18 cellular contexts compared by ENCODE assay signal in genomic region chr12:48828293-48828692, GRCh38. TPM values are rescaled to one million over a fixed set of nuclear protein-coding genes. Genes with fewer than 3 reads are reported as not detected.
A peak's percentile ranks its signal among the peaks of the same experiment; 100 is the strongest.
DNase-seq lines count a peak whose midpoint lies in the region; ATAC-seq, FAIRE-seq and TF ChIP-seq lines count a peak whose summit lies in the region.
"Had no signal": no experiment of that assay in that cellular context is flagged by ENCODE, and none has a peak within 500 bp of the region (broad histone marks: within the 10 kb centered on the region; RNA-seq: fewer than 3 reads in every experiment).

No MANE protein-coding gene starts in this region.

- H3K9me1 ChIP-seq in endothelial cell of umbilical vein (replicated peaks; ENCODE audit: control insufficient read depth, extremely low read depth, insufficient read depth, low read length), result no peaks in the 10 kb centered on the region

- H3K27me3 Mint-ChIP-seq in progenitor cell of endocrine pancreas, result no peaks in the 10 kb centered on the region

- peaks cover 36% of the 10 kb centered on the region for H3K36me3 ChIP-seq in PC-3 (ENCODE audit: low read depth, low read length)
- H3K36me3 ChIP-seq in endothelial cell of umbilical vein (ENCODE audit: control insufficient read depth in 2 of 2, extremely low read depth in 1 of 2, insufficient read depth in 2 of 2, low read length in 2 of 2), result peaks cover 15 to 82% of the 10 kb centered on the region in 2 experiments

- no peaks in the 10 kb centered on the region for H3K4me1 Mint-ChIP-seq in progenitor cell of endocrine pancreas (ENCODE audit: low read depth)

- DNase-seq in G401 (ENCODE audit: low spot score) (peak; percentile 69), PC-3 (no peak), endothelial cell of umbilical vein (ENCODE audit: low read depth, low spot score) (no peak), progenitor cell of endocrine pancreas (ENCODE audit: low spot score, unreplicated experiment) (no peak), NCI-H1436 (lab: John Stamatoyannopoulos, UW) (no peak), DMS53 treated with DMSO at 0.1 percent for 48 hours (lab: John Stamatoyannopoulos, UW; ENCODE audit: unreplicated experiment) (no peak)
- DNase-seq: ACHN, AML-193, DMS53, KG1, NCI-H1417 treated with DMSO at 0.1 percent for 48 hours, NCI-H2029, NCI-H2171 treated with DMSO at 0.1 percent for 48 hours, NCI-H510A treated with DMSO at 0.1 percent for 48 hours, SHP77 had no signal

- TF ChIP-seq CTCF in PC-3 (conservative IDR thresholded peaks at IDR 0.05; ENCODE audit: low read depth, low read length), result no peak
- no peak for TF ChIP-seq CTCF in endothelial cell of umbilical vein (IDR thresholded peaks at IDR 0.05; ENCODE audit: extremely low read depth in 1 of 2, insufficient read depth in 1 of 2, low read depth in 1 of 2, low read length in 2 of 2)
- no peak for TF ChIP-seq CTCF in progenitor cell of endocrine pancreas (IDR thresholded peaks at IDR 0.05; ENCODE audit: unreplicated experiment)

- TF ChIP-seq POLR2A in endothelial cell of umbilical vein (IDR thresholded peaks at IDR 0.05; ENCODE audit: low read depth, low read length), result no peak

- peaks cover 20% of the 10 kb centered on the region for H3K36me3 Mint-ChIP-seq in progenitor cell of endocrine pancreas (ENCODE audit: insufficient read depth)

- CTCF ChIA-PET in PC-3 (lab: Charles Lee) (no interaction called here), endothelial cell of umbilical vein (lab: Charles Lee) (interaction anchor here (0.9 to 1.6 kb wide), 3 partner anchors 25 to 76 kb away, joined by 3 to 5 read pairs (median 4); a partner anchor contains a TSS)

- no peaks in the 10 kb centered on the region for H3K9me3 ChIP-seq in PC-3 (ENCODE audit: low read length)
- no peaks in the 10 kb centered on the region for H3K9me3 ChIP-seq in endothelial cell of umbilical vein (replicated peaks; ENCODE audit: control insufficient read depth, insufficient read depth, low read length)

- H3K27me3 ChIP-seq in PC-3 (ENCODE audit: low read length), result no peaks in the 10 kb centered on the region
- no peaks in the 10 kb centered on the region for H3K27me3 ChIP-seq in endothelial cell of umbilical vein (ENCODE audit: control insufficient read depth in 2 of 2, insufficient read depth in 2 of 2, low read length in 2 of 2)

- H3K79me2 ChIP-seq in PC-3 (ENCODE audit: low read length) (no peaks in the 10 kb centered on the region), endothelial cell of umbilical vein (ENCODE audit: control insufficient read depth, insufficient read depth, low read length) (no peaks in the 10 kb centered on the region)

- BruUV-seq in PC-3 (replicated peaks; lab: Mats Ljungman, UMichigan), result TSS peak; percentile 31
- BruUV-seq in endothelial cell of umbilical vein (replicated peaks; lab: Mats Ljungman, UMichigan), result TSS peak; percentile 35

- no peak overlapping the region for H3K4me3 Mint-ChIP-seq in progenitor cell of endocrine pancreas (ENCODE audit: low read depth)
- H3K4me3 Mint-ChIP-seq: CD14-positive monocyte had no signal

- no peaks in the 10 kb centered on the region for H3K9me2 ChIP-seq in PC-3 (replicated peaks; ENCODE audit: low read length)

- H3K27ac Mint-ChIP-seq in progenitor cell of endocrine pancreas, result peak overlapping the region; percentile 79

- in situ Hi-C loops in G401 (cut with HindIII; ENCODE audit: low sequenced_read_pairs), result no loop called here

- H4K20me1 ChIP-seq in PC-3 (ENCODE audit: low read length) (no peaks in the 10 kb centered on the region), endothelial cell of umbilical vein (replicated peaks; ENCODE audit: control insufficient read depth, extremely low read depth, insufficient read depth, low read length) (no peaks in the 10 kb centered on the region)

- no peaks in the 10 kb centered on the region for H3K9me3 Mint-ChIP-seq in progenitor cell of endocrine pancreas (ENCODE audit: low read depth)
- H3K9me3 Mint-ChIP-seq: CD14-positive monocyte had no signal

- H3K9ac ChIP-seq in PC-3 (ENCODE audit: low read length), result no peak overlapping the region
- no peak overlapping the region for H3K9ac ChIP-seq in endothelial cell of umbilical vein (replicated peaks; ENCODE audit: extremely low read depth, insufficient read depth, low read length)

- FAIRE-seq in endothelial cell of umbilical vein (lab: Jason Lieb, UNC), result no peak
- FAIRE-seq: RCC 7860 had no signal

- POLR2A ChIA-PET in PC-3 (lab: Charles Lee; ENCODE audit: unreplicated experiment), result no interaction called here
- POLR2A ChIA-PET in endothelial cell of umbilical vein (lab: Charles Lee), result no interaction called here

- no peak overlapping the region for H3K4me2 ChIP-seq in PC-3 (ENCODE audit: low read length)
- no peak overlapping the region for H3K4me2 ChIP-seq in endothelial cell of umbilical vein (ENCODE audit: insufficient read depth, low read length)

- no peaks in the 10 kb centered on the region for H3K4me1 ChIP-seq in PC-3 (ENCODE audit: insufficient read depth, low read length)
- H3K4me1 ChIP-seq in endothelial cell of umbilical vein (ENCODE audit: control insufficient read depth, extremely low read depth, insufficient read depth, low read length), result no peaks in the 10 kb centered on the region

- H3F3A ChIP-seq in PC-3 (ENCODE audit: low read length, unreplicated experiment), result no peaks in the 10 kb centered on the region

- H2AFZ ChIP-seq in PC-3 (ENCODE audit: low read length) (no peak overlapping the region), endothelial cell of umbilical vein (ENCODE audit: low read depth, low read length) (no peak overlapping the region)

- no peak overlapping the region for H3K27ac ChIP-seq in PC-3 (ENCODE audit: low read length)
- no peak overlapping the region for H3K27ac ChIP-seq in endothelial cell of umbilical vein (ENCODE audit: insufficient read depth, low read depth, low read length)

- intact Hi-C loops in PC-3 (cut with micrococcal nuclease), result no loop called here
- intact Hi-C loops in endothelial cell of umbilical vein (cut with micrococcal nuclease), result no loop called here

- no peak overlapping the region for H3K4me3 ChIP-seq in PC-3 (ENCODE audit: low read length)
- H3K4me3 ChIP-seq in endothelial cell of umbilical vein (replicated peaks in 1 of 3; ENCODE audit: insufficient read depth in 1 of 3, low read depth in 1 of 3, low read length in 3 of 3), result no peak overlapping the region

- peak; percentile 23 for ATAC-seq in PC-3
- ATAC-seq in GM21528 (IDR thresholded peaks at IDR 0.05; ENCODE audit: low FRiP score, unreplicated experiment), result no peak

- dilution Hi-C loops in endothelial cell of umbilical vein (cut with MboI; ENCODE audit: extremely low pct_ligation_motif_present, low sequenced_read_pairs), result no loop called here

RNA-seq across cellular contexts. Expression of gene CACNB3, which starts 10.0 kb away (rescaled TPM):
- total RNA-seq in G401 (2014; rRNA removed; shearing (Covaris generic)), result 2.9 and 17.2 TPM in 2 replicates
- 21.4 and 32.9 TPM in 2 replicates for total RNA-seq in PC-3 (2014; rRNA removed)
- total RNA-seq in endothelial cell of umbilical vein, result 61.8 and 64.2 TPM in 2 replicates
- 37.4 and 46.1 TPM in 2 replicates for polyA plus RNA-seq in endothelial cell of umbilical vein
- polyA plus RNA-seq in endothelial cell of umbilical vein (2011; cell fraction: cytosol; rRNA removed), result 30.0 and 36.5 TPM in 2 replicates
- polyA plus RNA-seq in endothelial cell of umbilical vein (2011; cell fraction: nucleus; rRNA removed), result 156 and 189 TPM in 2 replicates
- 66.0 and 66.8 TPM in 2 replicates for polyA plus RNA-seq in endothelial cell of umbilical vein (2012)
- polyA minus RNA-seq in endothelial cell of umbilical vein, result 37.7 and 48.5 TPM in 2 replicates
- polyA minus RNA-seq in endothelial cell of umbilical vein (2011; cell fraction: cytosol; rRNA and poly(A)+ RNA removed), result 5.2 TPM
- 32.0 and 33.8 TPM in 2 replicates for polyA minus RNA-seq in endothelial cell of umbilical vein (2011; cell fraction: nucleus; rRNA and poly(A)+ RNA removed)
- total RNA-seq in progenitor cell of endocrine pancreas, result 72.3 and 73.9 TPM in 2 replicates

RNA-seq across cellular contexts. Expression of gene DDX23, which starts 23.7 kb away (rescaled TPM):
- total RNA-seq in G401 (2014; rRNA removed; shearing (Covaris generic)), result 73.4 and 87.1 TPM in 2 replicates
- total RNA-seq in PC-3 (2014; rRNA removed) (102 and 105 TPM in 2 replicates), endothelial cell of umbilical vein (101 and 107 TPM in 2 replicates), progenitor cell of endocrine pancreas (116 and 129 TPM in 2 replicates)
- polyA plus RNA-seq in endothelial cell of umbilical vein, result 47.4 and 56.0 TPM in 2 replicates
- 59.5 and 70.1 TPM in 2 replicates for polyA plus RNA-seq in endothelial cell of umbilical vein (2011; cell fraction: cytosol; rRNA removed)
- polyA plus RNA-seq in endothelial cell of umbilical vein (2011; cell fraction: nucleus; rRNA removed), result 228 and 250 TPM in 2 replicates
- polyA plus RNA-seq in endothelial cell of umbilical vein (2012), result 97.9 and 115 TPM in 2 replicates
- polyA minus RNA-seq in endothelial cell of umbilical vein, result 81.5 and 115 TPM in 2 replicates
- polyA minus RNA-seq in endothelial cell of umbilical vein (2011; cell fraction: cytosol; rRNA and poly(A)+ RNA removed), result 37.9 TPM
- 49.7 and 67.7 TPM in 2 replicates for polyA minus RNA-seq in endothelial cell of umbilical vein (2011; cell fraction: nucleus; rRNA and poly(A)+ RNA removed)

RNA-seq across cellular contexts. Expression of gene RND1, which starts 37.4 kb away (rescaled TPM):
- 0.88 and 1.9 TPM in 2 replicates for total RNA-seq in G401 (2014; rRNA removed; shearing (Covaris generic))
- total RNA-seq in PC-3 (2014; rRNA removed) (7.6 and 8.3 TPM in 2 replicates), endothelial cell of umbilical vein (4.0 and 4.4 TPM in 2 replicates), progenitor cell of endocrine pancreas (12.4 and 12.5 TPM in 2 replicates)
- 5.2 and 9.9 TPM in 2 replicates for polyA plus RNA-seq in endothelial cell of umbilical vein
- polyA plus RNA-seq in endothelial cell of umbilical vein (2011; cell fraction: cytosol; rRNA removed), result 9.8 and 11.5 TPM in 2 replicates
- 34.0 and 46.2 TPM in 2 replicates for polyA plus RNA-seq in endothelial cell of umbilical vein (2011; cell fraction: nucleus; rRNA removed)
- 10.9 and 17.4 TPM in 2 replicates for polyA plus RNA-seq in endothelial cell of umbilical vein (2012)
- 9.4 and 16.2 TPM in 2 replicates for polyA minus RNA-seq in endothelial cell of umbilical vein
- not detected for polyA minus RNA-seq in endothelial cell of umbilical vein (2011; cell fraction: cytosol; rRNA and poly(A)+ RNA removed)
- polyA minus RNA-seq in endothelial cell of umbilical vein (2011; cell fraction: nucleus; rRNA and poly(A)+ RNA removed), result 21.3 and 21.6 TPM in 2 replicates

RNA-seq across cellular contexts. Expression of gene ADCY6, which starts 39.4 kb away (rescaled TPM):
- total RNA-seq in G401 (2014; rRNA removed; shearing (Covaris generic)), result 23.1 and 29.8 TPM in 2 replicates
- total RNA-seq in PC-3 (2014; rRNA removed) (19.0 and 24.4 TPM in 2 replicates), endothelial cell of umbilical vein (43.3 and 46.2 TPM in 2 replicates), progenitor cell of endocrine pancreas (120 and 128 TPM in 2 replicates)
- 37.0 and 38.7 TPM in 2 replicates for polyA plus RNA-seq in endothelial cell of umbilical vein
- 21.6 and 23.9 TPM in 2 replicates for polyA plus RNA-seq in endothelial cell of umbilical vein (2011; cell fraction: cytosol; rRNA removed)
- polyA plus RNA-seq in endothelial cell of umbilical vein (2011; cell fraction: nucleus; rRNA removed), result 130 and 157 TPM in 2 replicates
- 24.1 and 39.1 TPM in 2 replicates for polyA plus RNA-seq in endothelial cell of umbilical vein (2012)
- polyA minus RNA-seq in endothelial cell of umbilical vein, result 68.8 and 77.8 TPM in 2 replicates
- 35.4 TPM for polyA minus RNA-seq in endothelial cell of umbilical vein (2011; cell fraction: cytosol; rRNA and poly(A)+ RNA removed)
- 36.8 and 52.4 TPM in 2 replicates for polyA minus RNA-seq in endothelial cell of umbilical vein (2011; cell fraction: nucleus; rRNA and poly(A)+ RNA removed)
